2 cellular contexts compared by ENCODE assay signal in the genomic region with DNA sequence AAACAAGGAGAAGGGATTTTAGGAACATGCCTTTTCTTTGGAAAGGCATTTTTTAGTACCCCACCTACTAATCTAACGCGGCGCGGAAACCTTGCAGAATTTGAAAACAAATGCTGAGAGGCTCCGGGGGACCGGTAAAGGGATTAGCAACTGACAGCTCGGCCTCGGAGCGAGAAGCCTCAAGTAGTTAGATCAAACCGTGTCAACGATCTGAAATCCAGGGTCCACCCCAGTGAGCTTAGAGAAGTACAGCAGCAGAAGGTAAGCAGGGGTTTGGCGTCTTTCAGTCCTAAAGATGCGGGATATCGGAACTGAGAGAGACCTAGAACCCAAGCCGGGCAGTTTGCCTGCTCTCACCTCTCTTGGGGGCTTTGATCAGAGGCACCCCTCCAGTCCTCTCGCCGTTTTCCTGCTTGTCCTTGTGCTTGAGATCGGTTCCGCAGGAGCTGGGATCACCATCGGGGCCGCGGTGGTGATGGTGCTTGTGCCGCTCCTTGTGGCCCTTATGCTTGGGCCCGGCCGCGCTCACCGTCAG.
TF ChIP-seq lines count a peak whose summit lies in the region.

No MANE protein-coding gene starts in this region.

TF ChIP-seq in SK-N-SH, 30 proteins besides CTCF, POLR2A, EP300 and RAD21:
- TF ChIP-seq IRF3 (IDR thresholded peaks at IDR 0.05; ENCODE audit: low read depth, low read length) (no peak), MXI1 (IDR thresholded peaks at IDR 0.05; ENCODE audit: low read depth, low read length) (no peak), GATA2 (CRISPR knock-in tag; IDR thresholded peaks at IDR 0.05) (no peak), USF1 (IDR thresholded peaks at IDR 0.05; ENCODE audit: borderline replicate concordance, low read depth) (no peak), ELF1 (IDR thresholded peaks at IDR 0.05) (no peak), TAF1 (IDR thresholded peaks at IDR 0.05; ENCODE audit: borderline replicate concordance, low read depth, low read length) (no peak), USF2 (IDR thresholded peaks at IDR 0.05; ENCODE audit: borderline replicate concordance, low read depth, low read length) (no peak), POLR2AphosphoS5 (IDR thresholded peaks at IDR 0.05; ENCODE audit: low read depth, low read length) (no peak), FOXM1 (IDR thresholded peaks at IDR 0.05; ENCODE audit: low read depth) (no peak), SMC3 (IDR thresholded peaks at IDR 0.05; ENCODE audit: low read depth, low read length) (no peak)
- TF ChIP-seq, protein P1, sequence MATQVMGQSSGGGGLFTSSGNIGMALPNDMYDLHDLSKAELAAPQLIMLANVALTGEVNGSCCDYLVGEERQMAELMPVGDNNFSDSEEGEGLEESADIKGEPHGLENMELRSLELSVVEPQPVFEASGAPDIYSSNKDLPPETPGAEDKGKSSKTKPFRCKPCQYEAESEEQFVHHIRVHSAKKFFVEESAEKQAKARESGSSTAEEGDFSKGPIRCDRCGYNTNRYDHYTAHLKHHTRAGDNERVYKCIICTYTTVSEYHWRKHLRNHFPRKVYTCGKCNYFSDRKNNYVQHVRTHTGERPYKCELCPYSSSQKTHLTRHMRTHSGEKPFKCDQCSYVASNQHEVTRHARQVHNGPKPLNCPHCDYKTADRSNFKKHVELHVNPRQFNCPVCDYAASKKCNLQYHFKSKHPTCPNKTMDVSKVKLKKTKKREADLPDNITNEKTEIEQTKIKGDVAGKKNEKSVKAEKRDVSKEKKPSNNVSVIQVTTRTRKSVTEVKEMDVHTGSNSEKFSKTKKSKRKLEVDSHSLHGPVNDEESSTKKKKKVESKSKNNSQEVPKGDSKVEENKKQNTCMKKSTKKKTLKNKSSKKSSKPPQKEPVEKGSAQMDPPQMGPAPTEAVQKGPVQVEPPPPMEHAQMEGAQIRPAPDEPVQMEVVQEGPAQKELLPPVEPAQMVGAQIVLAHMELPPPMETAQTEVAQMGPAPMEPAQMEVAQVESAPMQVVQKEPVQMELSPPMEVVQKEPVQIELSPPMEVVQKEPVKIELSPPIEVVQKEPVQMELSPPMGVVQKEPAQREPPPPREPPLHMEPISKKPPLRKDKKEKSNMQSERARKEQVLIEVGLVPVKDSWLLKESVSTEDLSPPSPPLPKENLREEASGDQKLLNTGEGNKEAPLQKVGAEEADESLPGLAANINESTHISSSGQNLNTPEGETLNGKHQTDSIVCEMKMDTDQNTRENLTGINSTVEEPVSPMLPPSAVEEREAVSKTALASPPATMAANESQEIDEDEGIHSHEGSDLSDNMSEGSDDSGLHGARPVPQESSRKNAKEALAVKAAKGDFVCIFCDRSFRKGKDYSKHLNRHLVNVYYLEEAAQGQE (IDR thresholded peaks at IDR 0.05; ENCODE audit: low read depth, low read length): no peak
- TF ChIP-seq, protein P2, sequence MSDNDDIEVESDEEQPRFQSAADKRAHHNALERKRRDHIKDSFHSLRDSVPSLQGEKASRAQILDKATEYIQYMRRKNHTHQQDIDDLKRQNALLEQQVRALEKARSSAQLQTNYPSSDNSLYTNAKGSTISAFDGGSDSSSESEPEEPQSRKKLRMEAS (IDR thresholded peaks at IDR 0.05; ENCODE audit: low read depth): no peak

TF ChIP-seq in HepG2, 621 proteins besides CTCF, POLR2A, EP300 and RAD21 (continues in another document):
- TF ChIP-seq ZNF652 (CRISPR knock-in tag; IDR thresholded peaks at IDR 0.05; ENCODE audit: borderline replicate concordance, low read depth) (no peak), ZNF724P (CRISPR knock-in tag; IDR thresholded peaks at IDR 0.05; ENCODE audit: borderline replicate concordance) (0 out of 2 replicates have a peak, but pooled peaks have one; percentile 16), CBFB (CRISPR knock-in tag; IDR thresholded peaks at IDR 0.05) (no peak), SMAD1 (CRISPR knock-in tag; IDR thresholded peaks at IDR 0.05; ENCODE audit: borderline replicate concordance, low read depth) (0 out of 2 replicates have a peak, but pooled peaks have one; percentile 24), SMARCE1 (IDR thresholded peaks at IDR 0.05; ENCODE audit: borderline replicate concordance) (no peak), KAT7 (CRISPR knock-in tag; IDR thresholded peaks at IDR 0.05; ENCODE audit: borderline replicate concordance) (no peak), RFXAP (CRISPR knock-in tag; IDR thresholded peaks at IDR 0.05; ENCODE audit: borderline replicate concordance) (no peak), CCDC6 (CRISPR knock-in tag; IDR thresholded peaks at IDR 0.05) (no peak), ZNF549 (CRISPR knock-in tag; IDR thresholded peaks at IDR 0.05) (no peak), SRY (CRISPR knock-in tag; IDR thresholded peaks at IDR 0.05) (0 out of 2 replicates have a peak, but pooled peaks have one; percentile 41), HNF1B (CRISPR knock-in tag; IDR thresholded peaks at IDR 0.05) (0 out of 2 replicates have a peak, but pooled peaks have one; percentile 8), POLR2AphosphoS2 (IDR thresholded peaks at IDR 0.05; ENCODE audit: low read depth, low read length) (no peak), ISL2 (CRISPR knock-in tag; IDR thresholded peaks at IDR 0.05) (0 out of 2 replicates have a peak, but pooled peaks have one; percentile 6), ZSCAN25 (CRISPR knock-in tag; IDR thresholded peaks at IDR 0.05) (peak; percentile 39; the same call in 1 of the 2 replicates), ZFAT (CRISPR knock-in tag; conservative IDR thresholded peaks at IDR 0.05) (no peak), CHCHD3 (CRISPR knock-in tag; IDR thresholded peaks at IDR 0.05) (0 out of 2 replicates have a peak, but pooled peaks have one; percentile 2), ZNF589 (CRISPR knock-in tag; conservative IDR thresholded peaks at IDR 0.05) (peak; percentile 27; the same call in 1 of the 2 replicates), NFE2L2 (IDR thresholded peaks at IDR 0.05; ENCODE audit: low read length) (no peak), ZNF768 (CRISPR knock-in tag; IDR thresholded peaks at IDR 0.05) (0 out of 2 replicates have a peak, but pooled peaks have one; percentile 15), KDM3A (CRISPR knock-in tag; IDR thresholded peaks at IDR 0.05; ENCODE audit: low read depth) (no peak), ZBTB34 (CRISPR knock-in tag; IDR thresholded peaks at IDR 0.05) (no peak), NFE2 (CRISPR knock-in tag; IDR thresholded peaks at IDR 0.05) (no peak), SNAI1 (CRISPR knock-in tag; IDR thresholded peaks at IDR 0.05; ENCODE audit: borderline replicate concordance) (no peak), ZNF430 (CRISPR knock-in tag; IDR thresholded peaks at IDR 0.05) (no peak), ZNF562 (CRISPR knock-in tag; IDR thresholded peaks at IDR 0.05; ENCODE audit: borderline replicate concordance) (no peak), ZNF335 (CRISPR knock-in tag; IDR thresholded peaks at IDR 0.05) (no peak), NCOA1 (CRISPR knock-in tag; IDR thresholded peaks at IDR 0.05) (0 out of 2 replicates have a peak, but pooled peaks have one; percentile 26), ZNF317 (CRISPR knock-in tag; IDR thresholded peaks at IDR 0.05) (no peak), ZBTB39 (CRISPR knock-in tag; IDR thresholded peaks at IDR 0.05) (0 out of 2 replicates have a peak, but pooled peaks have one; percentile 17), ZNF737 (CRISPR knock-in tag; IDR thresholded peaks at IDR 0.05; ENCODE audit: borderline replicate concordance) (0 out of 2 replicates have a peak, but pooled peaks have one; percentile 13), BRD4 (CRISPR knock-in tag; IDR thresholded peaks at IDR 0.05) (0 out of 2 replicates have a peak, but pooled peaks have one; percentile 14), ZNF792 (CRISPR knock-in tag; IDR thresholded peaks at IDR 0.05) (no peak), UBTF (CRISPR knock-in tag; IDR thresholded peaks at IDR 0.05) (no peak)
- TF ChIP-seq, protein P3, sequence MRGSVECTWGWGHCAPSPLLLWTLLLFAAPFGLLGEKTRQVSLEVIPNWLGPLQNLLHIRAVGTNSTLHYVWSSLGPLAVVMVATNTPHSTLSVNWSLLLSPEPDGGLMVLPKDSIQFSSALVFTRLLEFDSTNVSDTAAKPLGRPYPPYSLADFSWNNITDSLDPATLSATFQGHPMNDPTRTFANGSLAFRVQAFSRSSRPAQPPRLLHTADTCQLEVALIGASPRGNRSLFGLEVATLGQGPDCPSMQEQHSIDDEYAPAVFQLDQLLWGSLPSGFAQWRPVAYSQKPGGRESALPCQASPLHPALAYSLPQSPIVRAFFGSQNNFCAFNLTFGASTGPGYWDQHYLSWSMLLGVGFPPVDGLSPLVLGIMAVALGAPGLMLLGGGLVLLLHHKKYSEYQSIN (CRISPR knock-in tag; IDR thresholded peaks at IDR 0.05; ENCODE audit: borderline replicate concordance): 0 out of 2 replicates have a peak, but pooled peaks have one; percentile 64
- TF ChIP-seq, protein P4, sequence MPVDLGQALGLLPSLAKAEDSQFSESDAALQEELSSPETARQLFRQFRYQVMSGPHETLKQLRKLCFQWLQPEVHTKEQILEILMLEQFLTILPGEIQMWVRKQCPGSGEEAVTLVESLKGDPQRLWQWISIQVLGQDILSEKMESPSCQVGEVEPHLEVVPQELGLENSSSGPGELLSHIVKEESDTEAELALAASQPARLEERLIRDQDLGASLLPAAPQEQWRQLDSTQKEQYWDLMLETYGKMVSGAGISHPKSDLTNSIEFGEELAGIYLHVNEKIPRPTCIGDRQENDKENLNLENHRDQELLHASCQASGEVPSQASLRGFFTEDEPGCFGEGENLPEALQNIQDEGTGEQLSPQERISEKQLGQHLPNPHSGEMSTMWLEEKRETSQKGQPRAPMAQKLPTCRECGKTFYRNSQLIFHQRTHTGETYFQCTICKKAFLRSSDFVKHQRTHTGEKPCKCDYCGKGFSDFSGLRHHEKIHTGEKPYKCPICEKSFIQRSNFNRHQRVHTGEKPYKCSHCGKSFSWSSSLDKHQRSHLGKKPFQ (CRISPR knock-in tag; IDR thresholded peaks at IDR 0.05; ENCODE audit: insufficient replicate concordance): peak; percentile 17
- TF ChIP-seq, protein P5, sequence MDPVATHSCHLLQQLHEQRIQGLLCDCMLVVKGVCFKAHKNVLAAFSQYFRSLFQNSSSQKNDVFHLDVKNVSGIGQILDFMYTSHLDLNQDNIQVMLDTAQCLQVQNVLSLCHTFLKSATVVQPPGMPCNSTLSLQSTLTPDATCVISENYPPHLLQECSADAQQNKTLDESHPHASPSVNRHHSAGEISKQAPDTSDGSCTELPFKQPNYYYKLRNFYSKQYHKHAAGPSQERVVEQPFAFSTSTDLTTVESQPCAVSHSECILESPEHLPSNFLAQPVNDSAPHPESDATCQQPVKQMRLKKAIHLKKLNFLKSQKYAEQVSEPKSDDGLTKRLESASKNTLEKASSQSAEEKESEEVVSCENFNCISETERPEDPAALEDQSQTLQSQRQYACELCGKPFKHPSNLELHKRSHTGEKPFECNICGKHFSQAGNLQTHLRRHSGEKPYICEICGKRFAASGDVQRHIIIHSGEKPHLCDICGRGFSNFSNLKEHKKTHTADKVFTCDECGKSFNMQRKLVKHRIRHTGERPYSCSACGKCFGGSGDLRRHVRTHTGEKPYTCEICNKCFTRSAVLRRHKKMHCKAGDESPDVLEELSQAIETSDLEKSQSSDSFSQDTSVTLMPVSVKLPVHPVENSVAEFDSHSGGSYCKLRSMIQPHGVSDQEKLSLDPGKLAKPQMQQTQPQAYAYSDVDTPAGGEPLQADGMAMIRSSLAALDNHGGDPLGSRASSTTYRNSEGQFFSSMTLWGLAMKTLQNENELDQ (CRISPR knock-in tag; IDR thresholded peaks at IDR 0.05; ENCODE audit: borderline replicate concordance): no peak
